In the genomic region with DNA sequence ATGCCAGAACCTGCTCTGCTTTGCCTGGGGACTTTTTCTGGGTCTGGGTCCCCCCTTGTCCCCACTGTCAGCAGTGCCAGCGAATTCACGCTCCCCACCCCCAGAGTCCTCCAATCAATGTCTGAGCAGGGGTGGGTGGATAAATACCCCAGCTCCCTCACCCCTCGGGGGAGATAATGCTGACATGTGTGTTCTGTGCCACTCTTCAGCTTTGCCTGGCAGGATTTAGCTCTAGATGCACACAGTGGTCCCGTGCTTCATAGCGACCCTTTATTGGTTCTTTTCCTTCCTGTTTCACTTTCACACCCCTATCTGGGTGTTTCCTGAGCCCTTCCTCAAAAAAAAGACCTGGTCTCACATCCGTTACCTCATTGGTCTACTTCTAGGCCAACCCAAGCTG, we compare ENCODE assay signal across 26 cellular contexts.
"Had no signal": no experiment of that assay in that cellular context is flagged by ENCODE, and none has a peak within 500 bp of the region (broad histone marks: within the 10 kb centered on the region; RNA-seq: fewer than 3 reads in every experiment).

No MANE protein-coding gene starts in this region.

- ATAC-seq: effector memory CD8-positive, alpha-beta T cell; esophagus mucosa; gastrocnemius medialis; heart right ventricle; left cardiac atrium; left lung; left ventricle myocardium superior; lower lobe of right lung; mucosa of descending colon; naive thymus-derived CD8-positive, alpha-beta T cell had no signal

- H3K36me3 ChIP-seq: esophagus squamous epithelium, gastrocnemius medialis, heart right ventricle, left lung, lower lobe of right lung had no signal

- H3K27me3 ChIP-seq: gastrocnemius medialis had no signal

- DNase-seq: cortex of kidney; effector CD8-positive, alpha-beta T cell; effector memory CD8-positive, alpha-beta T cell; endodermal cell; erythroblast; esophagus squamous epithelium; foreskin fibroblast; foreskin melanocyte; gastrocnemius medialis; glutamatergic neuron; head of caudate nucleus; heart right ventricle; hippocampal formation; left cardiac atrium; left lung; left ventricle myocardium superior; lower lobe of right lung; mesenchymal stem cell; mucosa of descending colon; naive B cell; naive thymus-derived CD8-positive, alpha-beta T cell had no signal

- H3K4me1 ChIP-seq: esophagus squamous epithelium, gastrocnemius medialis, heart right ventricle, left lung, lower lobe of right lung had no signal

- H3K4me3 ChIP-seq: esophagus squamous epithelium, gastrocnemius medialis, heart right ventricle, left lung, lower lobe of right lung, mucosa of descending colon had no signal

- FAIRE-seq: endometrium, islet of Langerhans, keratinocyte had no signal

- H3K27ac ChIP-seq: epithelial cell of prostate, esophagus squamous epithelium, gastrocnemius medialis, heart right ventricle, left lung, lower lobe of right lung had no signal

- H3K9me3 ChIP-seq: esophagus squamous epithelium, gastrocnemius medialis, heart right ventricle, left lung, lower lobe of right lung, mucosa of descending colon had no signal
